ENCODE assay signal across 8 cellular contexts in the genomic region with DNA sequence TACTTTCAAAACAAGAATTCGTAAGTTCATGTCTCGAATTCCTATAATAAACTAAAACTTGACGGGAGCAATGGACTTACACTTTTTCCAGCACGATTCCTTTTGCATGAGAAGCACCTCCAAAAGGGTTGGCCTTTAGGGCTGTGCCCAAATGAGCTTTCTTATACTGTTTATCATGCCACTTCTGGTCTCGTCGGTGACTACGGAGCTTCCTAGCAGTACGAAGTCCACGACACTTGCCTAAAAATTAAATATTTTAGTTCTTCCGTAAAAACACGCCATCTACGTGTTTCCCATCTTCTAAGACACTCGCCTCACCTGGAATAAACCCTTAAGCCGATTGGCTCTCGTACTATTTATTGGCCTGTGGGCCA. TPM values are rescaled to one million over a fixed set of nuclear protein-coding genes. Genes with fewer than 3 reads are reported as not detected.
A peak's percentile ranks its signal among the peaks of the same experiment; 100 is the strongest.
DNase-seq lines count a peak whose midpoint lies in the region; ATAC-seq and TF ChIP-seq lines count a peak whose summit lies in the region.

No MANE protein-coding gene starts in this region.

- TF ChIP-seq CTCF in IMR-90 (conservative IDR thresholded peaks at IDR 0.05; ENCODE audit: low read depth, low read length) (no peak), mammary epithelial cell (conservative IDR thresholded peaks at IDR 0.05 in 1 of 2, IDR thresholded peaks at IDR 0.05 in 1 of 2; ENCODE audit: extremely low read depth in 1 of 2, insufficient read depth in 1 of 2, low read depth in 1 of 2, low read length in 2 of 2) (no peak)

- H3K4me1 ChIP-seq in BLaER1 treated with 17β-estradiol and CSF1 and Interleukin-3, amounts not matched to agents 10 nM and 100 nM: peaks cover 21 to 53% (median 40%) of the 10 kb centered on the region in 10 experiments
- H3K4me1 ChIP-seq in IMR-90 (ENCODE audit: control insufficient read depth, insufficient read depth, low read length) (no peaks in the 10 kb centered on the region), mammary epithelial cell (ENCODE audit: insufficient read depth, low read length) (peaks cover 19% of the 10 kb centered on the region), mesodermal cell (ENCODE audit: control insufficient read depth, insufficient read depth, low read length, poor library complexity, severe bottlenecking) (peaks cover 4% of the 10 kb centered on the region)

- H2BK5ac ChIP-seq in IMR-90 (ENCODE audit: low read depth, low read length, poor library complexity, severe bottlenecking): peak overlapping the region; percentile 85

- H3K14ac ChIP-seq in IMR-90 (replicated peaks; ENCODE audit: low read depth, low read length): peak overlapping the region; percentile 87

- H3K4me2 ChIP-seq in BLaER1 treated with 17β-estradiol and CSF1 and Interleukin-3, amounts not matched to agents 10 nM and 100 nM: peak overlapping the region; percentile 90 to 96 (median 93)
- H3K4me2 ChIP-seq in IMR-90 (ENCODE audit: low read depth, low read length) (peak overlapping the region; percentile 100), mammary epithelial cell (ENCODE audit: insufficient read depth, low read depth, low read length) (peak overlapping the region; percentile 85)

- H3K79me2 ChIP-seq in mammary epithelial cell (ENCODE audit: insufficient read depth, low read length): peaks cover 57% of the 10 kb centered on the region

- BruUV-seq in IMR-90 (replicated peaks; lab: Mats Ljungman, UMichigan): no TSS peak
- no TSS peak for BruUV-seq in mammary epithelial cell (replicated peaks; lab: Mats Ljungman, UMichigan)

- H2BK120ac ChIP-seq in IMR-90 (ENCODE audit: low read depth, low read length): no peak overlapping the region

- H4K5ac ChIP-seq in IMR-90 (ENCODE audit: low read depth, low read length): peak overlapping the region; percentile 95

- H3K9ac ChIP-seq in BLaER1 treated with 17β-estradiol and CSF1 and Interleukin-3, amounts not matched to agents 10 nM and 100 nM: peak overlapping the region; percentile 94 to 100 (median 98)
- H3K9ac ChIP-seq in IMR-90 (ENCODE audit: low read depth, low read length) (peak overlapping the region; percentile 69), mammary epithelial cell (ENCODE audit: insufficient read depth, low read length) (peak overlapping the region; percentile 99)

- H3K27me3 ChIP-seq in BLaER1 treated with 17β-estradiol and CSF1 and Interleukin-3, amounts not matched to agents 10 nM and 100 nM: no peaks in the 10 kb centered on the region
- H3K27me3 ChIP-seq in IMR-90 (ENCODE audit: control insufficient read depth, insufficient read depth, low read length): no peaks in the 10 kb centered on the region
- H3K27me3 ChIP-seq in mammary epithelial cell (ENCODE audit: insufficient read depth, low read length): no peaks in the 10 kb centered on the region

- in situ Hi-C loops in IMR-90 (cut with MboI; ENCODE audit: low sequenced_read_pairs) (no loop called here), mammary epithelial cell (cut with MboI; ENCODE audit: low sequenced_read_pairs in 2 of 2) (no loop called here)

- peak overlapping the region; percentile 72 to 97 (median 90) for H3K4me3 ChIP-seq in BLaER1 treated with 17β-estradiol and CSF1 and Interleukin-3, amounts not matched to agents 10 nM and 100 nM
- H3K4me3 ChIP-seq in IMR-90 (ENCODE audit: insufficient read depth, low read depth, low read length) (peak overlapping the region; percentile 92), mammary epithelial cell (replicated peaks in 1 of 3; ENCODE audit: insufficient read depth in 1 of 3, low read depth in 2 of 3, low read length in 3 of 3) (peak overlapping the region; percentile 60 to 98 (median 97)), mesodermal cell (ENCODE audit: extremely low read depth, insufficient read depth, low read length, poor library complexity, severe bottlenecking) (peak overlapping the region; percentile 86)

- peaks cover 29 to 48% of the 10 kb centered on the region in 2 experiments for H3K79me1 ChIP-seq in IMR-90 (ENCODE audit: low read depth in 1 of 2, low read length in 2 of 2)

- WGBS in IMR-90 (ENCODE audit: extremely low coverage in 2 of 2, insufficient read length in 1 of 2), 2 experiments: 3% methylated on average over 6 of the region's 15 CpGs; no CpG with 5 or more reads in 1 of the 2 experiments
- WGBS in mammary epithelial cell (ENCODE audit: low coverage, missing lambda C conversion rate): 0% methylated on average over 14 of the region's 15 CpGs
- WGBS in mesodermal cell (ENCODE audit: insufficient coverage in 2 of 2), 2 experiments: 0 to 1% methylated on average over 15 of the region's 15 CpGs

- H3K36me3 ChIP-seq in BLaER1 treated with 17β-estradiol and CSF1 and Interleukin-3, amounts not matched to agents 10 nM and 100 nM: peaks cover 32 to 46% (median 43%) of the 10 kb centered on the region in 11 experiments
- H3K36me3 ChIP-seq in IMR-90 (ENCODE audit: control insufficient read depth, insufficient read depth, low read length): peaks cover 22% of the 10 kb centered on the region
- H3K36me3 ChIP-seq in mammary epithelial cell (ENCODE audit: insufficient read depth, low read length): peaks cover 34% of the 10 kb centered on the region
- H3K36me3 ChIP-seq in mesodermal cell (ENCODE audit: control insufficient read depth, insufficient read depth, low read length): peaks cover 43% of the 10 kb centered on the region

- H4K8ac ChIP-seq in IMR-90 (ENCODE audit: low read depth in 2 of 2, low read length in 2 of 2): peak overlapping the region; percentile 94 to 99

- H2BK20ac ChIP-seq in IMR-90 (ENCODE audit: low read depth, low read length): no peak overlapping the region

- H3K9me1 ChIP-seq in IMR-90 (ENCODE audit: insufficient read depth, low read length): peaks cover 4% of the 10 kb centered on the region; the same call in 1 of the 2 replicates

- H3K9me3 ChIP-seq in BLaER1 treated with 17β-estradiol and CSF1 and Interleukin-3, amounts not matched to agents 10 nM and 100 nM (replicated peaks in 1 of 11): no peaks in the 10 kb centered on the region
- H3K9me3 ChIP-seq in IMR-90 (ENCODE audit: control insufficient read depth, insufficient read depth, low read length) (no peaks in the 10 kb centered on the region), mammary epithelial cell (replicated peaks; ENCODE audit: insufficient read depth, low read length) (no peaks in the 10 kb centered on the region), mesodermal cell (ENCODE audit: control insufficient read depth, low read length) (no peaks in the 10 kb centered on the region)

- H3K56ac ChIP-seq in IMR-90 (ENCODE audit: extremely low read depth, insufficient read depth, low read length): peak overlapping the region; percentile 88

- no peak for TF ChIP-seq RAD21 in IMR-90 (IDR thresholded peaks at IDR 0.05; ENCODE audit: low read length)

- H4K20me1 ChIP-seq in BLaER1 treated with 17β-estradiol and CSF1 and Interleukin-3, amounts not matched to agents 10 nM and 100 nM: peaks cover 0 to 32% (median 19%) of the 10 kb centered on the region in 11 experiments; a peak in 15 of 22 replicates
- H4K20me1 ChIP-seq in IMR-90 (ENCODE audit: insufficient read depth, low read length) (no peaks in the 10 kb centered on the region; the same call in 1 of the 2 replicates), mammary epithelial cell (ENCODE audit: insufficient read depth, low read length) (no peaks in the 10 kb centered on the region)

- CTCF ChIA-PET in IMR-90 (lab: Yijun Ruan, JAX): interaction anchor here (0.6 to 1.5 kb wide), 2 partner anchors 18 to 112 kb away, joined by 3 read pairs; no protein-coding TSS in a partner anchor
- CTCF ChIA-PET in mammary epithelial cell (lab: Charles Lee; ENCODE audit: low non-redundant PET): no interaction called here

- H3K23ac ChIP-seq in IMR-90 (ENCODE audit: low read depth, low read length): peak overlapping the region; percentile 99

- H2BK15ac ChIP-seq in IMR-90 (ENCODE audit: low read depth, low read length): no peak overlapping the region

- ATAC-seq in IMR-90 (ENCODE audit: low read depth) (no peak), GM18498 (IDR thresholded peaks at IDR 0.05; ENCODE audit: unreplicated experiment) (no peak)

- dilution Hi-C loops in IMR-90 (cut with HindIII; ENCODE audit: low sequenced_read_pairs, unreplicated experiment): no loop called here
- dilution Hi-C loops in mammary epithelial cell (cut with HindIII; ENCODE audit: low sequenced_read_pairs): no loop called here

- H2AK5ac ChIP-seq in IMR-90 (ENCODE audit: low read depth, low read length): peak overlapping the region; percentile 98

- H3K27ac ChIP-seq in BLaER1 treated with 17β-estradiol and CSF1 and Interleukin-3, amounts not matched to agents 10 nM and 100 nM: peak overlapping the region; percentile 92 to 100 (median 97)
- H3K27ac ChIP-seq in IMR-90 (ENCODE audit: insufficient read depth, low read length) (peak overlapping the region; percentile 71), mammary epithelial cell (ENCODE audit: insufficient read depth, low read depth, low read length) (peak overlapping the region; percentile 93), mesodermal cell (ENCODE audit: low read depth, low read length, severe bottlenecking) (peak overlapping the region; percentile 95)

- intact Hi-C loops in IMR-90 (cut with micrococcal nuclease): no loop called here
- intact Hi-C loops in mammary epithelial cell (cut with micrococcal nuclease): no loop called here

- no peak for DNase-seq in IMR-90
- DNase-seq in mammary epithelial cell: no peak
- no peak for DNase-seq in mucosa of gallbladder (ENCODE audit: low spot score)
- no peak for DNase-seq in NCI-H1694 (lab: John Stamatoyannopoulos, UW)
- DNase-seq in HuH-7.5 (ENCODE audit: low spot score): no peak

- H3K4ac ChIP-seq in IMR-90 (ENCODE audit: low read depth, low read length): peak overlapping the region; percentile 94

- peak overlapping the region; percentile 58 for H4K91ac ChIP-seq in IMR-90 (ENCODE audit: insufficient read depth, low read depth, low read length)

- H2AFZ ChIP-seq in IMR-90 (replicated peaks; ENCODE audit: low read length, poor library complexity) (peak overlapping the region; percentile 74), mammary epithelial cell (ENCODE audit: low read depth, low read length) (peak overlapping the region; percentile 85)

- peak overlapping the region; percentile 97 for H2AK9ac ChIP-seq in IMR-90 (replicated peaks; ENCODE audit: low read depth, low read length, poor library complexity)

- POLR2A ChIA-PET in IMR-90 (lab: Charles Lee; ENCODE audit: unreplicated experiment): no interaction called here

- no peak for TF ChIP-seq POLR2A in IMR-90 (IDR thresholded peaks at IDR 0.05; ENCODE audit: low read depth, low read length)

- H3K18ac ChIP-seq in IMR-90 (ENCODE audit: low read depth, low read length): peak overlapping the region; percentile 77

TF ChIP-seq in IMR-90, 13 proteins besides CTCF, POLR2A, EP300 and RAD21 (continues in another document):
- no peak for TF ChIP-seq MAZ (IDR thresholded peaks at IDR 0.05; ENCODE audit: borderline replicate concordance, low read depth, low read length)

RNA-seq across cellular contexts. Expression of gene RPS23, which starts 0.6 kb away (rescaled TPM):
- 3,186 and 3,189 TPM in 2 replicates for total RNA-seq in IMR-90 (2012; rRNA removed)
- polyA plus RNA-seq in IMR-90 (2012; rRNA removed): 3,318 and 3,819 TPM in 2 replicates
- 1,266 and 2,055 TPM in 2 replicates for polyA plus RNA-seq in IMR-90 (2012; cell fraction: cytosol; rRNA removed)
- polyA plus RNA-seq in IMR-90 (2012; cell fraction: nucleus; rRNA removed; ENCODE audit: low replicate concordance): 210 and 1,618 TPM in 2 replicates
- total RNA-seq in mammary epithelial cell: 1,000 to 10,000 TPM; 1,263 to 1,505 TPM
- polyA plus RNA-seq in mammary epithelial cell: 6,191 TPM
- polyA minus RNA-seq in mammary epithelial cell: 853 TPM
- polyA plus RNA-seq in mesodermal cell (2013, experiment 1 of 2): 2,481 TPM
- 2,521 TPM for polyA plus RNA-seq in mesodermal cell (2013, experiment 2 of 2)
- total RNA-seq in mucosa of gallbladder: 1,128 TPM
